Comparison of ENCODE assay signal across 8 cellular contexts in genomic region chr15:44535509-44536297, GRCh38. TPM values are rescaled to one million over a fixed set of nuclear protein-coding genes. Genes with fewer than 3 reads are reported as not detected.
DNase-seq lines count a peak whose midpoint lies in the region; ATAC-seq and TF ChIP-seq lines count a peak whose summit lies in the region.

No MANE protein-coding gene starts in this region.

- TSS peak; percentile 86 for BruUV-seq in Panc1 (replicated peaks; lab: Mats Ljungman, UMichigan)

- H3K9me3 ChIP-seq in Panc1 (ENCODE audit: control insufficient read depth, insufficient read depth, low read depth, low read length), result no peaks in the 10 kb centered on the region
- H3K9me3 ChIP-seq in body of pancreas, result no peaks in the 10 kb centered on the region

- H3K4me1 ChIP-seq in Panc1 (ENCODE audit: control insufficient read depth, insufficient read depth, low read length), result peaks cover 7% of the 10 kb centered on the region; the same call in 1 of the 2 replicates
- H3K4me1 ChIP-seq in body of pancreas, result peaks cover 39% of the 10 kb centered on the region

- no peak for TF ChIP-seq POLR2A in body of pancreas (IDR thresholded peaks at IDR 0.05)

- ATAC-seq in Panc1 (no peak), body of pancreas (no peak), GM21737 (IDR thresholded peaks at IDR 0.05; ENCODE audit: unreplicated experiment) (no peak)

- DNase-seq in SHP77 treated with DMSO at 0.1 percent for 48 hours (lab: John Stamatoyannopoulos, UW), result peak; percentile 9
- no peak for DNase-seq in SHP77 (lab: John Stamatoyannopoulos, UW)
- no peak for DNase-seq in Panc1 (ENCODE audit: low read depth, low spot score)
- DNase-seq in body of pancreas, result peak; percentile 19 to 31 (median 26)
- DNase-seq in stimulated activated CD8-positive, alpha-beta memory T cell treated with anti-CD3 and anti-CD28 coated beads, Interleukin-4, amount 100 ng/mL, for 48 hours, result peak; percentile 53
- no peak for DNase-seq in KBM-7

- H3K27me3 ChIP-seq in Panc1 (ENCODE audit: control insufficient read depth, insufficient read depth, low read length), result no peaks in the 10 kb centered on the region
- no peaks in the 10 kb centered on the region for H3K27me3 ChIP-seq in body of pancreas
- no peaks in the 10 kb centered on the region for H3K27me3 ChIP-seq in layer of hippocampus (ENCODE audit: control insufficient read depth, insufficient read depth, low read length)

- POLR2A ChIA-PET in Panc1 (lab: Charles Lee), result no interaction called here

- peak overlapping the region; percentile 76 to 89 for H3K4me3 ChIP-seq in Panc1 (ENCODE audit: low read depth in 2 of 2, low read length in 2 of 2)
- H3K4me3 ChIP-seq in body of pancreas, result peak overlapping the region in 1 of 2 donors; percentile 42

- peak overlapping the region; percentile 91 for H3K27ac ChIP-seq in Panc1 (ENCODE audit: low read length)
- H3K27ac ChIP-seq in body of pancreas, result peak overlapping the region; percentile 96 to 100 (median 97)
- peak overlapping the region; percentile 97 for H3K27ac ChIP-seq in layer of hippocampus (ENCODE audit: low read depth, low read length)

- TF ChIP-seq CTCF in Panc1 (IDR thresholded peaks at IDR 0.05) (no peak), body of pancreas (IDR thresholded peaks at IDR 0.05) (no peak)

- in situ Hi-C loops in Panc1 (cut with HindIII; ENCODE audit: low pct_unique_long_range_greater_than_20kb, low sequenced_read_pairs) (no loop called here), KBM-7 (cut with MboI; ENCODE audit: low pct_unique_long_range_greater_than_20kb, low sequenced_read_pairs) (loop anchor here (25.0 kb wide), 1 partner anchor 648 kb away; no protein-coding TSS in a partner anchor)

- CTCF ChIA-PET in Panc1 (lab: Charles Lee), result no interaction called here

- H3K36me3 ChIP-seq in Panc1 (ENCODE audit: control insufficient read depth, insufficient read depth, low read length), result no peaks in the 10 kb centered on the region; the same call in none of the 2 replicates
- peaks cover 0 to 1% of the 10 kb centered on the region in 2 donors for H3K36me3 ChIP-seq in body of pancreas (replicated peaks in 1 of 2; ENCODE audit: insufficient read depth in 1 of 2, low read depth in 2 of 2)

- intact Hi-C loops in Panc1 (cut with micrococcal nuclease; ENCODE audit: unreplicated experiment) (no loop called here), body of pancreas (cut with DNase I) (no loop called here)

- 49 to 52% methylated on average over 36 of the region's 36 CpGs for WGBS in body of pancreas, 2 donors

RNA-seq across cellular contexts. Expression of gene EIF3J, which starts 1.2 kb away (rescaled TPM):
- total RNA-seq in Panc1 (2021; ENCODE audit: unreplicated experiment) (128 TPM), body of pancreas (10 to 100 TPM; 38.7 to 66.3 TPM)
- polyA plus RNA-seq in Panc1 (2012; ENCODE audit: insufficient read length), result 81.8 TPM

Comparison
In these comparisons a context has a peak if more than half of its experiments do, and no peak if none do; other contexts are left out.
1. DNase-seq: peak in SHP77 treated with DMSO at 0.1 percent for 48 hours (single experiment), body of pancreas (4 of 4) and stimulated activated CD8-positive, alpha-beta memory T cell treated with anti-CD3 and anti-CD28 coated beads, Interleukin-4, amount 100 ng/mL, for 48 hours (single experiment); none in SHP77 (0 of 2), Panc1 (single experiment) and KBM-7 (single experiment).
2. Peak in every context shown above with its lines, with median percentiles within 50 percentile points of each other: H3K27ac ChIP-seq.